Comparison of ENCODE assay signal across 25 cellular contexts in genomic region chr1:11529763-11530730, GRCh38. TPM values are rescaled to one million over a fixed set of nuclear protein-coding genes. Genes with fewer than 3 reads are reported as not detected.
DNase-seq lines count a peak whose midpoint lies in the region; ATAC-seq and TF ChIP-seq lines count a peak whose summit lies in the region.
"Had no signal": no experiment of that assay in that cellular context is flagged by ENCODE, and none has a peak within 500 bp of the region (broad histone marks: within the 10 kb centered on the region; RNA-seq: fewer than 3 reads in every experiment).

No MANE protein-coding gene starts in this region.

- H3K27me3 ChIP-seq in endodermal cell (ENCODE audit: control insufficient read depth, insufficient read depth, low read length, poor library complexity, severe bottlenecking) (no peaks in the 10 kb centered on the region), neuronal stem cell (ENCODE audit: control insufficient read depth in 3 of 3, insufficient read depth in 3 of 3, low read depth in 1 of 3, low read length in 3 of 3) (no peaks in the 10 kb centered on the region), smooth muscle cell (ENCODE audit: low read depth) (no peaks in the 10 kb centered on the region), breast epithelium (peaks cover 0 to 4% of the 10 kb centered on the region in 2 donors)
- H3K27me3 ChIP-seq: BE2C, MG63 had no signal

- H3K4ac ChIP-seq in neuronal stem cell (ENCODE audit: low read length) = no peak overlapping the region

- no peak overlapping the region for H4K8ac ChIP-seq in neuronal stem cell (ENCODE audit: low read depth, low read length)

- H3K27ac ChIP-seq in endodermal cell (ENCODE audit: low read depth, low read length) (no peak overlapping the region), neuronal stem cell (replicated peaks; ENCODE audit: low read length) (no peak overlapping the region), smooth muscle cell (ENCODE audit: low read depth) (no peak overlapping the region), breast epithelium (no peak overlapping the region)
- H3K27ac ChIP-seq: 22Rv1, PC-9 had no signal

- H3K9ac ChIP-seq in endodermal cell (ENCODE audit: extremely low read depth, low read length, poor library complexity, severe bottlenecking) (no peak overlapping the region), neuronal stem cell (ENCODE audit: low read depth, low read length, poor library complexity) (peak overlapping the region; percentile 50), smooth muscle cell (ENCODE audit: low read depth) (no peak overlapping the region)

- no peaks in the 10 kb centered on the region for H3K9me3 Mint-ChIP-seq in activated CD4-positive, alpha-beta memory T cell treated with anti-CD3 and anti-CD28 coated beads for 36 hours
- no peaks in the 10 kb centered on the region for H3K9me3 Mint-ChIP-seq in activated CD4-positive, alpha-beta memory T cell treated with anti-CD3 and anti-CD28 coated beads, Interleukin-2, amount 10 ng/mL, durations not matched to agents 7 days and 5 days
- H3K9me3 Mint-ChIP-seq in endodermal cell = no peaks in the 10 kb centered on the region

- H3K4me1 Mint-ChIP-seq in activated CD4-positive, alpha-beta memory T cell treated with anti-CD3 and anti-CD28 coated beads for 36 hours (ENCODE audit: low read depth) = no peaks in the 10 kb centered on the region
- H3K4me1 Mint-ChIP-seq in activated CD4-positive, alpha-beta memory T cell treated with anti-CD3 and anti-CD28 coated beads, Interleukin-2, amount 10 ng/mL, durations not matched to agents 7 days and 5 days = no peaks in the 10 kb centered on the region
- peaks cover 11% of the 10 kb centered on the region for H3K4me1 Mint-ChIP-seq in endodermal cell

- DNase-seq in activated CD4-positive, alpha-beta memory T cell treated with anti-CD3 and anti-CD28 coated beads for 36 hours = peak; percentile 4
- no peak for DNase-seq in activated CD4-positive, alpha-beta memory T cell treated with anti-CD3 and anti-CD28 coated beads, Interleukin-2, amount 10 ng/mL, durations not matched to agents 7 days and 5 days
- peak; percentile 33 for DNase-seq in endodermal cell
- no peak for DNase-seq in neuronal stem cell (ENCODE audit: low spot score)
- DNase-seq in smooth muscle cell (lab: John Stamatoyannopoulos, UW; ENCODE audit: unreplicated experiment) = no peak
- DNase-seq in breast epithelium (ENCODE audit: low spot score in 2 of 2) = no peak
- DNase-seq: BE2C, Calu3, DMS153, DND-41, IMR-90, KG1, MG63, NCI-H1105 treated with DMSO at 0.1 percent for 48 hours, NCI-H146, NCI-H1930, NCI-H2107, NCI-H446, NCI-H526, PC-9, SHP77 had no signal

- H3K4me1 ChIP-seq in endodermal cell (ENCODE audit: control insufficient read depth, insufficient read depth, low read length) (no peaks in the 10 kb centered on the region), neuronal stem cell (ENCODE audit: control insufficient read depth in 2 of 2, insufficient read depth in 1 of 2, low read depth in 1 of 2, low read length in 2 of 2) (peaks cover 0 to 9% of the 10 kb centered on the region in 2 donors), smooth muscle cell (ENCODE audit: low read depth) (no peaks in the 10 kb centered on the region), breast epithelium (no peaks in the 10 kb centered on the region)
- H3K4me1 ChIP-seq: BE2C had no signal

- TF ChIP-seq POLR2A in breast epithelium (IDR thresholded peaks at IDR 0.05) = no peak

- H3K9me3 ChIP-seq in endodermal cell (ENCODE audit: control insufficient read depth, low read length) (no peaks in the 10 kb centered on the region), neuronal stem cell (replicated peaks in 1 of 2; ENCODE audit: control insufficient read depth in 2 of 2, insufficient read depth in 1 of 2, low read depth in 1 of 2, low read length in 2 of 2) (no peaks in the 10 kb centered on the region), smooth muscle cell (replicated peaks; ENCODE audit: low read depth) (no peaks in the 10 kb centered on the region), breast epithelium (no peaks in the 10 kb centered on the region)
- H3K9me3 ChIP-seq: BE2C, MG63 had no signal

- peak overlapping the region; percentile 65 for H3K23ac ChIP-seq in neuronal stem cell (ENCODE audit: low read depth, low read length, poor library complexity)

- no peak overlapping the region for H2BK5ac ChIP-seq in neuronal stem cell (ENCODE audit: low read length)

- no peaks in the 10 kb centered on the region for H3K27me3 Mint-ChIP-seq in activated CD4-positive, alpha-beta memory T cell treated with anti-CD3 and anti-CD28 coated beads for 36 hours
- H3K27me3 Mint-ChIP-seq in activated CD4-positive, alpha-beta memory T cell treated with anti-CD3 and anti-CD28 coated beads, Interleukin-2, amount 10 ng/mL, durations not matched to agents 7 days and 5 days = no peaks in the 10 kb centered on the region
- no peaks in the 10 kb centered on the region for H3K27me3 Mint-ChIP-seq in endodermal cell (ENCODE audit: insufficient read depth)

- H3K4me2 ChIP-seq in neuronal stem cell (ENCODE audit: insufficient read depth, low read length, poor library complexity, severe bottlenecking) (no peak overlapping the region), smooth muscle cell (no peak overlapping the region)
- H3K4me2 ChIP-seq: PC-9 had no signal

- CTCF ChIA-PET in activated CD4-positive, alpha-beta memory T cell treated with anti-CD3 and anti-CD28 coated beads for 36 hours (lab: Charles Lee) = no interaction called here
- CTCF ChIA-PET in activated CD4-positive, alpha-beta memory T cell treated with anti-CD3 and anti-CD28 coated beads, Interleukin-2, amount 10 ng/mL, durations not matched to agents 7 days and 5 days (lab: Charles Lee) = no interaction called here

- H3K4me3 ChIP-seq in endodermal cell (ENCODE audit: low read length) (no peak overlapping the region), neuronal stem cell (ENCODE audit: low read length in 2 of 2) (no peak overlapping the region), smooth muscle cell (no peak overlapping the region), breast epithelium (no peak overlapping the region)
- H3K4me3 ChIP-seq: MG63, PC-9 had no signal

- H2AK5ac ChIP-seq in neuronal stem cell (ENCODE audit: low read depth, low read length) = peak overlapping the region; percentile 70

- POLR2A ChIA-PET in activated CD4-positive, alpha-beta memory T cell treated with anti-CD3 and anti-CD28 coated beads for 36 hours (lab: Charles Lee) = no interaction called here
- POLR2A ChIA-PET in activated CD4-positive, alpha-beta memory T cell treated with anti-CD3 and anti-CD28 coated beads, Interleukin-2, amount 10 ng/mL, durations not matched to agents 7 days and 5 days (lab: Charles Lee) = no interaction called here

- 95 to 96% methylated on average over 28 to 34 of the region's 34 CpGs for WGBS in endodermal cell (ENCODE audit: insufficient coverage in 1 of 2, insufficient read length in 1 of 2), 2 experiments
- no CpG with 5 or more reads among the region's 34 CpGs for WGBS in neuronal stem cell (ENCODE audit: extremely low coverage in 2 of 2, insufficient read length in 2 of 2, insufficient replicate concordance in 1 of 2), 2 donors
- WGBS in smooth muscle cell (ENCODE audit: low lambda C conversion rate) = 91% methylated on average over 33 of the region's 34 CpGs

- H3K4me3 Mint-ChIP-seq in activated CD4-positive, alpha-beta memory T cell treated with anti-CD3 and anti-CD28 coated beads for 36 hours = no peak overlapping the region
- H3K4me3 Mint-ChIP-seq in activated CD4-positive, alpha-beta memory T cell treated with anti-CD3 and anti-CD28 coated beads, Interleukin-2, amount 10 ng/mL, durations not matched to agents 7 days and 5 days = no peak overlapping the region
- no peak overlapping the region for H3K4me3 Mint-ChIP-seq in endodermal cell

- H3K14ac ChIP-seq in neuronal stem cell (ENCODE audit: low read length) = no peak overlapping the region

- no peak overlapping the region for H4K91ac ChIP-seq in neuronal stem cell (ENCODE audit: low read depth, low read length, poor library complexity)

- H3F3A ChIP-seq in smooth muscle cell (ENCODE audit: low read depth) = no peaks in the 10 kb centered on the region

- no peak overlapping the region for H3K27ac Mint-ChIP-seq in activated CD4-positive, alpha-beta memory T cell treated with anti-CD3 and anti-CD28 coated beads for 36 hours
- no peak overlapping the region for H3K27ac Mint-ChIP-seq in activated CD4-positive, alpha-beta memory T cell treated with anti-CD3 and anti-CD28 coated beads, Interleukin-2, amount 10 ng/mL, durations not matched to agents 7 days and 5 days
- H3K27ac Mint-ChIP-seq in endodermal cell = no peak overlapping the region

- ATAC-seq in GM21528 (IDR thresholded peaks at IDR 0.05; ENCODE audit: low FRiP score, unreplicated experiment) = no peak
- ATAC-seq in HG02678 (IDR thresholded peaks at IDR 0.05; ENCODE audit: unreplicated experiment) = no peak

- H3K36me3 ChIP-seq in endodermal cell (ENCODE audit: control insufficient read depth, insufficient read depth, low read length) (no peaks in the 10 kb centered on the region), neuronal stem cell (replicated peaks in 1 of 2; ENCODE audit: control insufficient read depth in 2 of 2, insufficient read depth in 2 of 2, low read length in 2 of 2) (peaks cover 0 to 1% of the 10 kb centered on the region in 2 donors), smooth muscle cell (ENCODE audit: low read depth) (no peaks in the 10 kb centered on the region), breast epithelium (no peaks in the 10 kb centered on the region)
- H3K36me3 ChIP-seq: BE2C, MG63 had no signal

- no peak overlapping the region for H2BK15ac ChIP-seq in neuronal stem cell (ENCODE audit: low read length)

- intact Hi-C loops in activated CD4-positive, alpha-beta memory T cell treated with anti-CD3 and anti-CD28 coated beads for 36 hours (cut with micrococcal nuclease) = no loop called here
- intact Hi-C loops in breast epithelium (cut with DNase I; ENCODE audit: low total_unique reads) = no loop called here

- no peak overlapping the region for H2BK120ac ChIP-seq in neuronal stem cell (ENCODE audit: low read depth, low read length)

- no peak overlapping the region for H2BK12ac ChIP-seq in neuronal stem cell (ENCODE audit: low read length)

- peak overlapping the region; percentile 28 for H3K18ac ChIP-seq in neuronal stem cell (ENCODE audit: low read length)

- peaks cover 2% of the 10 kb centered on the region for H3K79me1 ChIP-seq in neuronal stem cell (ENCODE audit: low read depth, low read length)

- TF ChIP-seq CTCF in endodermal cell (conservative IDR thresholded peaks at IDR 0.05) = no peak
- TF ChIP-seq CTCF in smooth muscle cell (IDR thresholded peaks at IDR 0.05; ENCODE audit: borderline replicate concordance, insufficient read depth, poor library complexity, severe bottlenecking) = no peak
- no peak for TF ChIP-seq CTCF in breast epithelium (IDR thresholded peaks at IDR 0.05)

- H2AFZ ChIP-seq in neuronal stem cell (ENCODE audit: low read length) = no peak overlapping the region
- no peak overlapping the region for H2AFZ ChIP-seq in smooth muscle cell (ENCODE audit: low read depth)
- H2AFZ ChIP-seq: PC-9 had no signal

- H3K36me3 Mint-ChIP-seq in activated CD4-positive, alpha-beta memory T cell treated with anti-CD3 and anti-CD28 coated beads for 36 hours = no peaks in the 10 kb centered on the region
- no peaks in the 10 kb centered on the region for H3K36me3 Mint-ChIP-seq in activated CD4-positive, alpha-beta memory T cell treated with anti-CD3 and anti-CD28 coated beads, Interleukin-2, amount 10 ng/mL, durations not matched to agents 7 days and 5 days (ENCODE audit: low read depth)
- peaks cover 6% of the 10 kb centered on the region for H3K36me3 Mint-ChIP-seq in endodermal cell (ENCODE audit: low read depth)

- H3K79me2 ChIP-seq in smooth muscle cell (ENCODE audit: low read depth) = no peaks in the 10 kb centered on the region

- no peaks in the 10 kb centered on the region for H4K20me1 ChIP-seq in smooth muscle cell (ENCODE audit: low read depth)

RNA-seq across cellular contexts. Expression of gene DISP3, which starts 51.1 kb away (rescaled TPM):
- total RNA-seq in activated CD4-positive, alpha-beta memory T cell treated with anti-CD3 and anti-CD28 coated beads for 36 hours = under 1 TPM; 0.07 to 0.21 TPM
- under 1 TPM; 0.18 to 0.38 TPM for total RNA-seq in activated CD4-positive, alpha-beta memory T cell treated with anti-CD3 and anti-CD28 coated beads, Interleukin-2, amount 10 ng/mL, durations not matched to agents 7 days and 5 days
- total RNA-seq in endodermal cell (10 to 100 TPM in 1 of 2 donors, 1 to 10 TPM in 1; 9.6 to 11.6 TPM), smooth muscle cell (1.0 TPM in 1 of 2 replicates, not detected in the other), breast epithelium (under 1 TPM in 1 of 3 donors, not detected in 2; 0.88 TPM)
- polyA plus RNA-seq in endodermal cell (2013, experiment 1 of 2) = 31.3 TPM
- 26.0 TPM for polyA plus RNA-seq in endodermal cell (2013, experiment 2 of 2)
- 1.1 TPM for polyA plus RNA-seq in neuronal stem cell (2013, experiment 1 of 2)
- 1.3 TPM for polyA plus RNA-seq in neuronal stem cell (2013, experiment 2 of 2)
- polyA plus RNA-seq in smooth muscle cell = 0.17 and 0.27 TPM in 2 replicates
- total RNA-seq: IMR-90, PC-9, RPMI7951 had no signal

Comparison
In these comparisons a context has a peak if more than half of its experiments do, and no peak if none do; other contexts are left out.
1. DNase-seq: peak in activated CD4-positive, alpha-beta memory T cell treated with anti-CD3 and anti-CD28 coated beads for 36 hours (single experiment) and endodermal cell (single experiment); none in activated CD4-positive, alpha-beta memory T cell treated with anti-CD3 and anti-CD28 coated beads, Interleukin-2, amount 10 ng/mL, durations not matched to agents 7 days and 5 days (single experiment), neuronal stem cell (single experiment), smooth muscle cell (single experiment) and breast epithelium (0 of 2).